8 cellular contexts compared by ENCODE assay signal in genomic region chr7:124031919-124032318, GRCh38. TPM values are rescaled to one million over a fixed set of nuclear protein-coding genes. Genes with fewer than 3 reads are reported as not detected.
DNase-seq lines count a peak whose midpoint lies in the region; ATAC-seq and TF ChIP-seq lines count a peak whose summit lies in the region.

No MANE protein-coding gene starts in this region.

- WGBS in IMR-90 (ENCODE audit: extremely low coverage in 2 of 2, insufficient read length in 1 of 2), 2 experiments: no CpG with 5 or more reads among the region's 22 CpGs
- 2 to 3% (median 3%) methylated on average over 16 to 22 of the region's 22 CpGs for WGBS in ovary, 3 donors

- TF ChIP-seq EP300 in ovary (IDR thresholded peaks at IDR 0.05): no peak

- TF ChIP-seq RAD21 in IMR-90 (IDR thresholded peaks at IDR 0.05; ENCODE audit: low read length): no peak

- peaks cover 5% of the 10 kb centered on the region for H3K4me1 Mint-ChIP-seq in activated CD8-positive, alpha-beta T cell treated with anti-CD3 and anti-CD28 coated beads for 36 hours (ENCODE audit: low read depth)

- no peaks in the 10 kb centered on the region for H3K9me3 ChIP-seq in ES-I3 (ENCODE audit: control insufficient read depth, insufficient read depth, low read length)
- no peaks in the 10 kb centered on the region; the same call in 1 of the 2 replicates for H3K9me3 ChIP-seq in IMR-90 (ENCODE audit: control insufficient read depth, insufficient read depth, low read length)
- no peaks in the 10 kb centered on the region for H3K9me3 ChIP-seq in duodenal mucosa (ENCODE audit: control insufficient read depth in 1 of 2, low read length in 2 of 2)
- no peaks in the 10 kb centered on the region for H3K9me3 ChIP-seq in ovary
- no peaks in the 10 kb centered on the region for H3K9me3 ChIP-seq in Karpas-422 (ENCODE audit: low read length)

- H4K8ac ChIP-seq in IMR-90 (ENCODE audit: low read depth in 2 of 2, low read length in 2 of 2): no peak overlapping the region

- no peak overlapping the region for H3K4me3 ChIP-seq in IMR-90 (ENCODE audit: insufficient read depth, low read depth, low read length)
- peak overlapping the region; percentile 75 for H3K4me3 ChIP-seq in duodenal mucosa (ENCODE audit: low read depth in 1 of 2, low read length in 2 of 2)
- H3K4me3 ChIP-seq in ovary: peak overlapping the region; percentile 22
- H3K4me3 ChIP-seq in Karpas-422 (ENCODE audit: low read length): no peak overlapping the region

- no peak overlapping the region for H4K5ac ChIP-seq in IMR-90 (ENCODE audit: low read depth, low read length)

- H2AFZ ChIP-seq in IMR-90 (replicated peaks; ENCODE audit: low read length, poor library complexity) (peak overlapping the region; percentile 3), Karpas-422 (ENCODE audit: low read length) (no peak overlapping the region)

- CTCF ChIA-PET in IMR-90 (lab: Yijun Ruan, JAX): no interaction called here
- CTCF ChIA-PET in activated CD8-positive, alpha-beta T cell treated with anti-CD3 and anti-CD28 coated beads for 36 hours (lab: Charles Lee): no interaction called here

- DNase-seq in IMR-90 (no peak), ovary (peak in 1 of 5 donors; percentile 17), Karpas-422 (no peak)
- DNase-seq in activated CD8-positive, alpha-beta T cell treated with anti-CD3 and anti-CD28 coated beads for 36 hours: no peak
- DNase-seq in stimulated activated naive CD4-positive, alpha-beta T cell (lab: John Stamatoyannopoulos, UW): no peak
- no peak for DNase-seq in activated CD4-positive, CD25-positive, alpha-beta regulatory T cell treated with anti-CD3 and anti-CD28 coated beads, Interleukin-2, amount 50 U/mL, for 72 hours

- intact Hi-C loops in IMR-90 (cut with micrococcal nuclease): no loop called here
- intact Hi-C loops in ovary (cut with DNase I): no loop called here
- intact Hi-C loops in activated CD8-positive, alpha-beta T cell treated with anti-CD3 and anti-CD28 coated beads for 36 hours (cut with micrococcal nuclease): no loop called here

- H3K9me1 ChIP-seq in IMR-90 (ENCODE audit: insufficient read depth, low read length): no peaks in the 10 kb centered on the region

- no peak overlapping the region for H3K4ac ChIP-seq in IMR-90 (ENCODE audit: low read depth, low read length)

- POLR2A ChIA-PET in IMR-90 (lab: Charles Lee; ENCODE audit: unreplicated experiment): no interaction called here
- POLR2A ChIA-PET in activated CD8-positive, alpha-beta T cell treated with anti-CD3 and anti-CD28 coated beads for 36 hours (lab: Charles Lee): no interaction called here

- in situ Hi-C loops in IMR-90 (cut with MboI; ENCODE audit: low sequenced_read_pairs): no loop called here

- H3K9ac ChIP-seq in ES-I3 (ENCODE audit: low read depth, low read length) (peak overlapping the region; percentile 44), IMR-90 (ENCODE audit: low read depth, low read length) (no peak overlapping the region), duodenal mucosa (ENCODE audit: low read depth in 1 of 2, low read length in 2 of 2) (peak overlapping the region; percentile 41 to 55), Karpas-422 (ENCODE audit: low read length) (no peak overlapping the region)

- H3K14ac ChIP-seq in IMR-90 (replicated peaks; ENCODE audit: low read depth, low read length): no peak overlapping the region

- dilution Hi-C loops in IMR-90 (cut with HindIII; ENCODE audit: low sequenced_read_pairs, unreplicated experiment): no loop called here

- no peak overlapping the region for H2BK15ac ChIP-seq in IMR-90 (ENCODE audit: low read depth, low read length)

- H3K4me1 ChIP-seq in ES-I3 (ENCODE audit: insufficient read depth, low read length): peaks cover 15% of the 10 kb centered on the region; the same call in 1 of the 2 replicates
- no peaks in the 10 kb centered on the region; the same call in 1 of the 2 replicates for H3K4me1 ChIP-seq in IMR-90 (ENCODE audit: control insufficient read depth, insufficient read depth, low read length)
- peaks cover 12 to 19% of the 10 kb centered on the region in 2 donors for H3K4me1 ChIP-seq in duodenal mucosa (ENCODE audit: control insufficient read depth in 1 of 2, insufficient read depth in 2 of 2, low read length in 2 of 2)
- peaks cover 7% of the 10 kb centered on the region for H3K4me1 ChIP-seq in ovary (ENCODE audit: insufficient read depth)
- H3K4me1 ChIP-seq in Karpas-422 (ENCODE audit: low read length): no peaks in the 10 kb centered on the region

- H4K91ac ChIP-seq in IMR-90 (ENCODE audit: insufficient read depth, low read depth, low read length): no peak overlapping the region

- no peaks in the 10 kb centered on the region for H3K79me2 ChIP-seq in Karpas-422 (ENCODE audit: low read length)

- H2AK9ac ChIP-seq in IMR-90 (replicated peaks; ENCODE audit: low read depth, low read length, poor library complexity): no peak overlapping the region

- TF ChIP-seq CTCF in IMR-90 (conservative IDR thresholded peaks at IDR 0.05; ENCODE audit: low read depth, low read length): no peak
- TF ChIP-seq CTCF in ovary (IDR thresholded peaks at IDR 0.05): no peak
- TF ChIP-seq CTCF in activated CD8-positive, alpha-beta T cell treated with anti-CD3 and anti-CD28 coated beads for 36 hours (IDR thresholded peaks at IDR 0.05): no peak

- H3K4me3 Mint-ChIP-seq in activated CD8-positive, alpha-beta T cell treated with anti-CD3 and anti-CD28 coated beads for 36 hours: no peak overlapping the region

- no peak overlapping the region for H2BK20ac ChIP-seq in IMR-90 (ENCODE audit: low read depth, low read length)

- H3K36me3 Mint-ChIP-seq in activated CD8-positive, alpha-beta T cell treated with anti-CD3 and anti-CD28 coated beads for 36 hours (ENCODE audit: low read depth): peaks cover 1% of the 10 kb centered on the region

- peaks cover 45% of the 10 kb centered on the region for H3K27me3 Mint-ChIP-seq in activated CD8-positive, alpha-beta T cell treated with anti-CD3 and anti-CD28 coated beads for 36 hours

- H4K20me1 ChIP-seq in IMR-90 (ENCODE audit: insufficient read depth, low read length) (no peaks in the 10 kb centered on the region), Karpas-422 (ENCODE audit: insufficient read depth, low read depth, low read length) (no peaks in the 10 kb centered on the region)

- no peaks in the 10 kb centered on the region for H3K9me3 Mint-ChIP-seq in activated CD8-positive, alpha-beta T cell treated with anti-CD3 and anti-CD28 coated beads for 36 hours

- H3K23ac ChIP-seq in IMR-90 (ENCODE audit: low read depth, low read length): no peak overlapping the region

- H2BK120ac ChIP-seq in IMR-90 (ENCODE audit: low read depth, low read length): no peak overlapping the region

- H3K27me3 ChIP-seq in IMR-90 (ENCODE audit: control insufficient read depth, insufficient read depth, low read length) (peaks cover 32% of the 10 kb centered on the region), duodenal mucosa (ENCODE audit: control insufficient read depth in 1 of 2, insufficient read depth in 2 of 2, low read length in 2 of 2) (peaks cover 3 to 5% of the 10 kb centered on the region in 2 donors), ovary (no peaks in the 10 kb centered on the region), Karpas-422 (ENCODE audit: low read length) (no peaks in the 10 kb centered on the region)

- no peaks in the 10 kb centered on the region for H3K79me1 ChIP-seq in IMR-90 (ENCODE audit: low read depth in 1 of 2, low read length in 2 of 2)

- BruUV-seq in IMR-90 (replicated peaks; lab: Mats Ljungman, UMichigan): no TSS peak

- H2AK5ac ChIP-seq in IMR-90 (ENCODE audit: low read depth, low read length): no peak overlapping the region

- H3K36me3 ChIP-seq in ES-I3 (ENCODE audit: insufficient read depth, low read length) (no peaks in the 10 kb centered on the region), IMR-90 (ENCODE audit: control insufficient read depth, insufficient read depth, low read length) (no peaks in the 10 kb centered on the region), duodenal mucosa (ENCODE audit: control insufficient read depth in 1 of 2, insufficient read depth in 2 of 2, low read length in 2 of 2) (no peaks in the 10 kb centered on the region), ovary (no peaks in the 10 kb centered on the region), Karpas-422 (ENCODE audit: insufficient read depth, low read length) (no peaks in the 10 kb centered on the region)

- no peak for ATAC-seq in IMR-90 (ENCODE audit: low read depth)
- no peak for ATAC-seq in activated CD8-positive, alpha-beta T cell treated with anti-CD3 and anti-CD28 coated beads for 36 hours

- H3K9me2 ChIP-seq in Karpas-422 (replicated peaks; ENCODE audit: insufficient read depth, low read length): no peaks in the 10 kb centered on the region

- TF ChIP-seq POLR2A in IMR-90 (IDR thresholded peaks at IDR 0.05; ENCODE audit: low read depth, low read length) (no peak), ovary (IDR thresholded peaks at IDR 0.05) (no peak)

- H3K27ac Mint-ChIP-seq in activated CD8-positive, alpha-beta T cell treated with anti-CD3 and anti-CD28 coated beads for 36 hours: no peak overlapping the region

- peak overlapping the region; percentile 36; the same call in 1 of the 2 replicates for H3K4me2 ChIP-seq in IMR-90 (ENCODE audit: low read depth, low read length)
- no peak overlapping the region for H3K4me2 ChIP-seq in Karpas-422 (ENCODE audit: low read depth, low read length, poor library complexity, severe bottlenecking)

- no peak overlapping the region for H3K27ac ChIP-seq in IMR-90 (ENCODE audit: insufficient read depth, low read length)
- no peak overlapping the region for H3K27ac ChIP-seq in duodenal mucosa (ENCODE audit: low read depth, low read length)
- H3K27ac ChIP-seq in ovary: no peak overlapping the region
- H3K27ac ChIP-seq in Karpas-422 (ENCODE audit: low read length): no peak overlapping the region

- no peak overlapping the region for H3K56ac ChIP-seq in IMR-90 (ENCODE audit: extremely low read depth, insufficient read depth, low read length)

- no peak overlapping the region for H3K18ac ChIP-seq in IMR-90 (ENCODE audit: low read depth, low read length)

- no peak overlapping the region for H2BK5ac ChIP-seq in IMR-90 (ENCODE audit: low read depth, low read length, poor library complexity, severe bottlenecking)

TF ChIP-seq in IMR-90, 13 proteins besides CTCF, POLR2A, EP300 and RAD21 (continues in another document):
- TF ChIP-seq FOS (IDR thresholded peaks at IDR 0.05; ENCODE audit: low read depth, low read length): no peak

RNA-seq across cellular contexts. Expression of gene TMEM229A, which starts 0.9 kb away (rescaled TPM):
- not detected in 2 replicates for total RNA-seq in IMR-90 (2012; rRNA removed)
- not detected in 2 replicates for polyA plus RNA-seq in IMR-90 (2012; rRNA removed)
- polyA plus RNA-seq in IMR-90 (2012; cell fraction: cytosol; rRNA removed): not detected in 2 replicates
- polyA plus RNA-seq in IMR-90 (2012; cell fraction: nucleus; rRNA removed; ENCODE audit: low replicate concordance): not detected in 2 replicates
- total RNA-seq in ovary: under 1 TPM in 4 of 7 donors, not detected in 3; 0.47 to 0.92 (median 0.60) TPM
- 1 to 10 TPM in 1 of 2 donors, under 1 TPM in 1; 0.22 to 1.8 TPM for polyA plus RNA-seq in ovary
- not detected for total RNA-seq in activated CD8-positive, alpha-beta T cell treated with anti-CD3 and anti-CD28 coated beads for 36 hours
- not detected in 2 replicates for total RNA-seq in Karpas-422 (2014; rRNA removed; shearing (Covaris generic); ENCODE audit: low replicate concordance)

Comparison
In these comparisons a context has a peak if more than half of its experiments do, and no peak if none do; other contexts are left out.
1. H3K9ac ChIP-seq: peak in ES-I3 (single experiment) and duodenal mucosa (2 of 2); none in IMR-90 (single experiment) and Karpas-422 (single experiment).
2. H3K4me3 ChIP-seq: peak in duodenal mucosa (2 of 2) and ovary (single experiment); none in IMR-90 (single experiment) and Karpas-422 (single experiment).